ENCODE assay signal across 11 cellular contexts in genomic region chr13:21579754-21580316, GRCh38. TPM values are rescaled to one million over a fixed set of nuclear protein-coding genes. Genes with fewer than 3 reads are reported as not detected.
DNase-seq lines count a peak whose midpoint lies in the region; ATAC-seq and TF ChIP-seq lines count a peak whose summit lies in the region.
"Had no signal": no experiment of that assay in that cellular context is flagged by ENCODE, and none has a peak within 500 bp of the region (broad histone marks: within the 10 kb centered on the region; RNA-seq: fewer than 3 reads in every experiment).

No MANE protein-coding gene starts in this region.

- WGBS in stomach, 5 donors = 80 to 93% (median 91%) methylated on average over 3 of the region's 3 CpGs

- no peak overlapping the region for H3K4me3 Mint-ChIP-seq in activated T-cell treated with anti-CD3 and anti-CD28 coated beads, Interleukin-2, amount 50 U/mL, for 4 hours
- H3K4me3 Mint-ChIP-seq in T-cell = peak overlapping the region in 1 of 3 donors; percentile 3
- no peak overlapping the region for H3K4me3 Mint-ChIP-seq in stimulated activated memory B cell treated with anti-CD40 and anti-IgM and Interleukin-4, amounts not matched to agents 10 μg/mL and 1 μg/mL and 100 μg/mL, for 72 hours
- H3K4me3 Mint-ChIP-seq: activated naive CD4-positive, alpha-beta T cell treated with anti-CD3 and anti-CD28 coated beads, Interleukin-2, amount 50 U/mL, for 24 hours had no signal

- H3K4me1 Mint-ChIP-seq in activated T-cell treated with anti-CD3 and anti-CD28 coated beads, Interleukin-2, amount 50 U/mL, for 4 hours (ENCODE audit: low read depth) = peaks cover 43% of the 10 kb centered on the region
- H3K4me1 Mint-ChIP-seq in T-cell = peaks cover 42 to 48% (median 47%) of the 10 kb centered on the region in 3 donors
- peaks cover 26% of the 10 kb centered on the region for H3K4me1 Mint-ChIP-seq in stimulated activated memory B cell treated with anti-CD40 and anti-IgM and Interleukin-4, amounts not matched to agents 10 μg/mL and 1 μg/mL and 100 μg/mL, for 72 hours

- no peak for TF ChIP-seq POLR2A in stomach (IDR thresholded peaks at IDR 0.05)

- H3K4me1 ChIP-seq in stomach = peaks cover 0 to 4% (median 0%) of the 10 kb centered on the region in 4 donors
- H3K4me1 ChIP-seq: lower lobe of right lung had no signal

- H3K27ac ChIP-seq in stomach (no peak overlapping the region), WERI-Rb-1 (no peak overlapping the region)
- H3K27ac ChIP-seq: lower lobe of right lung had no signal

- peaks cover 6% of the 10 kb centered on the region for H3K9me3 Mint-ChIP-seq in activated T-cell treated with anti-CD3 and anti-CD28 coated beads, Interleukin-2, amount 50 U/mL, for 4 hours
- peaks cover 0 to 11% (median under 1%) of the 10 kb centered on the region in 3 donors for H3K9me3 Mint-ChIP-seq in T-cell
- H3K9me3 Mint-ChIP-seq in stimulated activated memory B cell treated with anti-CD40 and anti-IgM and Interleukin-4, amounts not matched to agents 10 μg/mL and 1 μg/mL and 100 μg/mL, for 72 hours = peaks cover 4% of the 10 kb centered on the region

- H3K9me3 ChIP-seq in stomach (peaks cover 0 to 19% (median 8%) of the 10 kb centered on the region in 4 donors), WERI-Rb-1 (ENCODE audit: severe bottlenecking) (peaks cover 3% of the 10 kb centered on the region)

- ATAC-seq in activated T-cell treated with anti-CD3 and anti-CD28 coated beads, Interleukin-2, amount 50 U/mL, for 4 hours = peak; percentile 55 to 86
- ATAC-seq in HG03139 (IDR thresholded peaks at IDR 0.05; ENCODE audit: unreplicated experiment) = peak; percentile 60
- peak in 3 of 4 experiments; percentile 43 to 74 (median 57) for ATAC-seq in T-cell (replicated peaks in 1 of 4)
- peak; percentile 59 for ATAC-seq in stimulated activated memory B cell treated with anti-CD40 and anti-IgM and Interleukin-4, amounts not matched to agents 10 μg/mL and 1 μg/mL and 100 μg/mL, for 72 hours
- ATAC-seq: lower lobe of right lung had no signal

- POLR2A ChIA-PET in T-cell (lab: Charles Lee) = interaction anchor here in 1 of 2 donors (0.6 kb wide), 1 partner anchor 8 kb away, joined by 3 read pairs; no protein-coding TSS in a partner anchor

- H3K27me3 Mint-ChIP-seq in activated T-cell treated with anti-CD3 and anti-CD28 coated beads, Interleukin-2, amount 50 U/mL, for 4 hours (ENCODE audit: low read depth) = no peaks in the 10 kb centered on the region
- H3K27me3 Mint-ChIP-seq in T-cell = no peaks in the 10 kb centered on the region
- no peaks in the 10 kb centered on the region for H3K27me3 Mint-ChIP-seq in stimulated activated memory B cell treated with anti-CD40 and anti-IgM and Interleukin-4, amounts not matched to agents 10 μg/mL and 1 μg/mL and 100 μg/mL, for 72 hours
- H3K27me3 Mint-ChIP-seq: activated naive CD4-positive, alpha-beta T cell treated with anti-CD3 and anti-CD28 coated beads, Interleukin-2, amount 50 U/mL, for 24 hours had no signal

- CTCF ChIA-PET in T-cell (lab: Charles Lee) = interaction anchor here (0.5 to 0.7 kb wide), 2 partner anchors 23 to 34 kb away, joined by 3 to 5 read pairs; no protein-coding TSS in a partner anchor

- intact Hi-C loops in stomach (cut with DNase I; ENCODE audit: low total_unique reads) = no loop called here

- TF ChIP-seq EP300 in stomach (IDR thresholded peaks at IDR 0.05) = no peak

- H3K4me3 ChIP-seq in stomach (no peak overlapping the region), WERI-Rb-1 (ENCODE audit: low read depth, low read length) (no peak overlapping the region)
- H3K4me3 ChIP-seq: lower lobe of right lung had no signal

- no peak for TF ChIP-seq CTCF in stomach (IDR thresholded peaks at IDR 0.05)
- no peak for TF ChIP-seq CTCF in WERI-Rb-1 (IDR thresholded peaks at IDR 0.05; ENCODE audit: low read depth, low read length)

- H3K36me3 ChIP-seq in stomach = no peaks in the 10 kb centered on the region
- H3K36me3 ChIP-seq in WERI-Rb-1 = no peaks in the 10 kb centered on the region
- H3K36me3 ChIP-seq: lower lobe of right lung had no signal

- H3K27me3 ChIP-seq in stomach (no peaks in the 10 kb centered on the region), WERI-Rb-1 (ENCODE audit: insufficient read depth, low read depth, severe bottlenecking) (no peaks in the 10 kb centered on the region)

- H3K36me3 Mint-ChIP-seq in activated T-cell treated with anti-CD3 and anti-CD28 coated beads, Interleukin-2, amount 50 U/mL, for 4 hours (ENCODE audit: insufficient read depth) = peaks cover 12% of the 10 kb centered on the region
- H3K36me3 Mint-ChIP-seq in T-cell = peaks cover 15% of the 10 kb centered on the region
- peaks cover 9% of the 10 kb centered on the region for H3K36me3 Mint-ChIP-seq in stimulated activated memory B cell treated with anti-CD40 and anti-IgM and Interleukin-4, amounts not matched to agents 10 μg/mL and 1 μg/mL and 100 μg/mL, for 72 hours

- peak overlapping the region; percentile 39 to 66 for H3K27ac Mint-ChIP-seq in T-cell
- peak overlapping the region; percentile 52 for H3K27ac Mint-ChIP-seq in stimulated activated memory B cell treated with anti-CD40 and anti-IgM and Interleukin-4, amounts not matched to agents 10 μg/mL and 1 μg/mL and 100 μg/mL, for 72 hours
- H3K27ac Mint-ChIP-seq: activated naive CD4-positive, alpha-beta T cell treated with anti-CD3 and anti-CD28 coated beads, Interleukin-2, amount 50 U/mL, for 24 hours had no signal

- no peak for DNase-seq in activated T-cell treated with anti-CD3 and anti-CD28 coated beads, Interleukin-2, amount 50 U/mL, for 4 hours
- DNase-seq in activated T-cell treated with anti-CD3 and anti-CD28 coated beads for 4 hours = no peak
- no peak for DNase-seq in T-cell
- DNase-seq in NCI-H1417 treated with DMSO at 0.1 percent for 48 hours (lab: John Stamatoyannopoulos, UW) = no peak
- no peak for DNase-seq in stomach
- DNase-seq in WERI-Rb-1 = no peak
- DNase-seq: lower lobe of right lung, NCI-H2081 treated with DMSO at 0.1 percent for 48 hours had no signal

RNA-seq across cellular contexts. Expression of gene MICU2, which starts 24.1 kb away (rescaled TPM):
- total RNA-seq in activated T-cell treated with anti-CD3 and anti-CD28 coated beads, Interleukin-2, amount 50 U/mL, for 4 hours = 10 to 100 TPM; 27.7 to 32.4 (median 28.4) TPM
- total RNA-seq in T-cell (10 to 100 TPM; 30.6 to 40.6 (median 38.6) TPM), stomach (100 to 1,000 TPM in 2 of 5 donors, 10 to 100 TPM in 3; 20.9 to 110 (median 62.1) TPM)
- 10 to 100 TPM; 28.3 to 46.4 (median 30.1) TPM for polyA plus RNA-seq in stomach
